ENCODE assay signal across 16 cellular contexts in the genomic region with DNA sequence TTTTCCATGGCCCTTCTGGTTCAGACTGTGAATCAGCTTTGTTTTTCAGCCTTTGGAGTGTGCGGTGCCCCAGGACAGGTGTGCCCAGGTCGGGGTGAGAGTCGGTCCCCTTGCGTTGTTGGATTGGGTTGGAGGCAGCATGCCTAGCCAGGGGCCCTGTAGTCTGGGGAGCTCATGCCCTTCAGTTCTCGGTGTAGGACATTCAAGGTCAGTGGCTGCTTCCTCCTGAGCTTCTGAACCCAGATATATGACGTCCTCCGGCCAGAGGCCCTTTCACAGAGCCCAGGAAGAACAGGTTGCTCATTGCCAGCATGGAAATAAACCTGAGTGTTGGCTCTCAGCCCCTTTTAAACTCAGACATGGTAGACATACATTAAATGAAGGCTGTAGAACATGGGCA. TPM values are rescaled to one million over a fixed set of nuclear protein-coding genes. Genes with fewer than 3 reads are reported as not detected.
DNase-seq lines count a peak whose midpoint lies in the region; ATAC-seq and TF ChIP-seq lines count a peak whose summit lies in the region.
"Had no signal": no experiment of that assay in that cellular context is flagged by ENCODE, and none has a peak within 500 bp of the region (broad histone marks: within the 10 kb centered on the region; RNA-seq: fewer than 3 reads in every experiment).

No MANE protein-coding gene starts in this region.

- 88% methylated on average over 7 of the region's 7 CpGs for WGBS in mammary epithelial cell (ENCODE audit: low coverage, missing lambda C conversion rate)

- H3K9me3 ChIP-seq in Loucy (ENCODE audit: insufficient read depth, low read depth, low read length) (peaks cover 9% of the 10 kb centered on the region), cardiac muscle cell (ENCODE audit: low read depth) (no peaks in the 10 kb centered on the region), right atrium auricular region (no peaks in the 10 kb centered on the region), gastrocnemius medialis (no peaks in the 10 kb centered on the region), mammary epithelial cell (replicated peaks; ENCODE audit: insufficient read depth, low read length) (no peaks in the 10 kb centered on the region)
- H3K9me3 ChIP-seq: BE2C, HAP-1 had no signal

- intact Hi-C loops in gastrocnemius medialis (cut with DNase I; ENCODE audit: low total_unique reads) (no loop called here), sciatic nerve (cut with DNase I) (no loop called here), mammary epithelial cell (cut with micrococcal nuclease) (no loop called here)

- H3K4me2 ChIP-seq in Loucy (ENCODE audit: low read depth, low read length, poor library complexity, severe bottlenecking) (peak overlapping the region; percentile 72), mammary epithelial cell (ENCODE audit: insufficient read depth, low read depth, low read length) (no peak overlapping the region)

- no peak overlapping the region for H3K4me3 Mint-ChIP-seq in activated CD4-positive, alpha-beta T cell treated with anti-CD3 and anti-CD28 coated beads, Interleukin-2, amount 10 ng/mL, durations not matched to agents 7 days and 5 days
- H3K4me3 Mint-ChIP-seq: CD4-positive, alpha-beta memory T cell had no signal

- H3K36me3 ChIP-seq in Loucy (ENCODE audit: insufficient read depth, low read length) (no peaks in the 10 kb centered on the region; the same call in 1 of the 2 replicates), cardiac muscle cell (no peaks in the 10 kb centered on the region), right atrium auricular region (peaks cover 8% of the 10 kb centered on the region), gastrocnemius medialis (no peaks in the 10 kb centered on the region), mammary epithelial cell (ENCODE audit: insufficient read depth, low read length) (no peaks in the 10 kb centered on the region)
- H3K36me3 ChIP-seq: BE2C, HAP-1 had no signal

- CTCF ChIA-PET in activated CD4-positive, alpha-beta T cell treated with anti-CD3 and anti-CD28 coated beads, Interleukin-2, amount 10 ng/mL, durations not matched to agents 7 days and 5 days (lab: Charles Lee), result interaction anchor here (1.7 kb wide), 1 partner anchor 8 kb away, joined by 4 read pairs; no protein-coding TSS in a partner anchor
- CTCF ChIA-PET in mammary epithelial cell (lab: Charles Lee; ENCODE audit: low non-redundant PET), result no interaction called here

- dilution Hi-C loops in mammary epithelial cell (cut with HindIII; ENCODE audit: low sequenced_read_pairs), result no loop called here

- in situ Hi-C loops in gastrocnemius medialis (cut with MboI; ENCODE audit: low sequenced_read_pairs in 4 of 4), result no loop called here
- in situ Hi-C loops in mammary epithelial cell (cut with MboI; ENCODE audit: low sequenced_read_pairs in 2 of 2), result no loop called here

- POLR2A ChIA-PET in activated CD4-positive, alpha-beta T cell treated with anti-CD3 and anti-CD28 coated beads, Interleukin-2, amount 10 ng/mL, durations not matched to agents 7 days and 5 days (lab: Charles Lee), result no interaction called here

- H3K9me3 Mint-ChIP-seq in activated CD4-positive, alpha-beta T cell treated with anti-CD3 and anti-CD28 coated beads, Interleukin-2, amount 10 ng/mL, durations not matched to agents 7 days and 5 days, result no peaks in the 10 kb centered on the region
- H3K9me3 Mint-ChIP-seq: CD4-positive, alpha-beta memory T cell had no signal

- no peaks in the 10 kb centered on the region for H4K20me1 ChIP-seq in Loucy (ENCODE audit: insufficient read depth, low read length, poor library complexity, severe bottlenecking)
- H4K20me1 ChIP-seq in mammary epithelial cell (ENCODE audit: insufficient read depth, low read length), result no peaks in the 10 kb centered on the region

- peaks cover 60% of the 10 kb centered on the region for H3K4me1 ChIP-seq in Loucy (ENCODE audit: insufficient read depth, low read length, poor library complexity, severe bottlenecking)
- H3K4me1 ChIP-seq in cardiac muscle cell (ENCODE audit: low read depth), result peaks cover 51% of the 10 kb centered on the region
- H3K4me1 ChIP-seq in right atrium auricular region, result peaks cover 0 to 9% of the 10 kb centered on the region in 2 donors
- peaks cover 53 to 61% of the 10 kb centered on the region in 2 donors for H3K4me1 ChIP-seq in gastrocnemius medialis
- H3K4me1 ChIP-seq in mammary epithelial cell (ENCODE audit: insufficient read depth, low read length), result peaks cover 10% of the 10 kb centered on the region
- H3K4me1 ChIP-seq: BE2C had no signal

- H3K27ac ChIP-seq in cardiac muscle cell (peak overlapping the region; percentile 91), right atrium auricular region (peak overlapping the region; percentile 83 to 92), gastrocnemius medialis (peak overlapping the region; percentile 90 to 94 (median 94)), mammary epithelial cell (ENCODE audit: insufficient read depth, low read depth, low read length) (no peak overlapping the region)
- H3K27ac ChIP-seq: C4-2B had no signal

- H2AFZ ChIP-seq in Loucy (ENCODE audit: low read length), result no peak overlapping the region
- no peak overlapping the region for H2AFZ ChIP-seq in mammary epithelial cell (ENCODE audit: low read depth, low read length)

- no peak for TF ChIP-seq CTCF in Loucy (conservative IDR thresholded peaks at IDR 0.05; ENCODE audit: low read length)
- no peak for TF ChIP-seq CTCF in cardiac muscle cell (IDR thresholded peaks at IDR 0.05; ENCODE audit: low read depth, low read length)
- TF ChIP-seq CTCF in right atrium auricular region (IDR thresholded peaks at IDR 0.05), result no peak
- TF ChIP-seq CTCF in gastrocnemius medialis (IDR thresholded peaks at IDR 0.05 in 4 of 5, conservative IDR thresholded peaks at IDR 0.05 in 1 of 5), result no peak
- no peak for TF ChIP-seq CTCF in mammary epithelial cell (conservative IDR thresholded peaks at IDR 0.05 in 1 of 2, IDR thresholded peaks at IDR 0.05 in 1 of 2; ENCODE audit: extremely low read depth in 1 of 2, insufficient read depth in 1 of 2, low read depth in 1 of 2, low read length in 2 of 2)

- H3K27me3 ChIP-seq in Loucy (ENCODE audit: insufficient read depth, low read length, poor library complexity, severe bottlenecking) (no peaks in the 10 kb centered on the region), cardiac muscle cell (no peaks in the 10 kb centered on the region), right atrium auricular region (no peaks in the 10 kb centered on the region), gastrocnemius medialis (no peaks in the 10 kb centered on the region), mammary epithelial cell (ENCODE audit: insufficient read depth, low read length) (no peaks in the 10 kb centered on the region)
- H3K27me3 ChIP-seq: BE2C had no signal

- H3K9me2 ChIP-seq in Loucy (replicated peaks; ENCODE audit: low read depth, low read length), result no peaks in the 10 kb centered on the region

- no peaks in the 10 kb centered on the region for H3K36me3 Mint-ChIP-seq in activated CD4-positive, alpha-beta T cell treated with anti-CD3 and anti-CD28 coated beads, Interleukin-2, amount 10 ng/mL, durations not matched to agents 7 days and 5 days (ENCODE audit: low read depth)
- H3K36me3 Mint-ChIP-seq: CD4-positive, alpha-beta memory T cell had no signal

- H3K4me3 ChIP-seq in Loucy (ENCODE audit: low read length, poor library complexity, severe bottlenecking) (peak overlapping the region; percentile 52), cardiac muscle cell (peak overlapping the region; percentile 47), right atrium auricular region (peak overlapping the region; percentile 48 to 52), gastrocnemius medialis (peak overlapping the region in 1 of 4 donors; percentile 42), mammary epithelial cell (replicated peaks in 1 of 3; ENCODE audit: insufficient read depth in 1 of 3, low read depth in 2 of 3, low read length in 3 of 3) (no peak overlapping the region)
- H3K4me3 ChIP-seq: HAP-1 had no signal

- ATAC-seq in gastrocnemius medialis, result no peak
- no peak for ATAC-seq in sciatic nerve

- DNase-seq in cardiac muscle cell (ENCODE audit: low read depth in 1 of 2, low spot score in 1 of 2) (no peak), right atrium auricular region (ENCODE audit: low spot score) (no peak), gastrocnemius medialis (no peak), sciatic nerve (ENCODE audit: low spot score) (no peak), mammary epithelial cell (no peak)
- no peak for DNase-seq in activated CD4-positive, alpha-beta T cell treated with anti-CD3 and anti-CD28 coated beads, Interleukin-2, amount 10 ng/mL, durations not matched to agents 7 days and 5 days
- no peak for DNase-seq in activated CD4-positive, alpha-beta T cell treated with anti-CD3 and anti-CD28 coated beads, Interleukin-2, amount 50 U/mL, for 1 hour
- DNase-seq: BE2C; CD4-positive, alpha-beta memory T cell; DMS79 treated with DMSO at 0.1 percent for 48 hours; EL had no signal

- H3K27ac Mint-ChIP-seq in activated CD4-positive, alpha-beta T cell treated with anti-CD3 and anti-CD28 coated beads, Interleukin-2, amount 10 ng/mL, durations not matched to agents 7 days and 5 days, result no peak overlapping the region
- H3K27ac Mint-ChIP-seq: CD4-positive, alpha-beta memory T cell had no signal

- H3K9ac ChIP-seq in Loucy (ENCODE audit: low read depth, low read length, poor library complexity, severe bottlenecking) (peak overlapping the region; percentile 75), mammary epithelial cell (ENCODE audit: insufficient read depth, low read length) (no peak overlapping the region)

- H3K4me1 Mint-ChIP-seq in activated CD4-positive, alpha-beta T cell treated with anti-CD3 and anti-CD28 coated beads, Interleukin-2, amount 10 ng/mL, durations not matched to agents 7 days and 5 days, result no peaks in the 10 kb centered on the region
- H3K4me1 Mint-ChIP-seq: CD4-positive, alpha-beta memory T cell had no signal

- H3K79me2 ChIP-seq in Loucy (ENCODE audit: insufficient read depth, low read length), result no peaks in the 10 kb centered on the region
- no peaks in the 10 kb centered on the region for H3K79me2 ChIP-seq in mammary epithelial cell (ENCODE audit: insufficient read depth, low read length)

- BruUV-seq in mammary epithelial cell (replicated peaks; lab: Mats Ljungman, UMichigan), result no TSS peak

- no peak for TF ChIP-seq POLR2A in gastrocnemius medialis (IDR thresholded peaks at IDR 0.05)

- peaks cover 14% of the 10 kb centered on the region for H3K27me3 Mint-ChIP-seq in activated CD4-positive, alpha-beta T cell treated with anti-CD3 and anti-CD28 coated beads, Interleukin-2, amount 10 ng/mL, durations not matched to agents 7 days and 5 days

- H3F3A ChIP-seq in Loucy (ENCODE audit: low read depth), result peaks cover 30% of the 10 kb centered on the region

RNA-seq across cellular contexts. Expression of gene CSRP3, which starts 2.7 kb away (rescaled TPM):
- total RNA-seq in cardiac muscle cell (337 and 592 TPM in 2 replicates), right atrium auricular region (1,000 to 10,000 TPM; 1,021 to 1,621 TPM), gastrocnemius medialis (100 to 1,000 TPM in 2 of 4 donors, 10 to 100 TPM in 1, 1 to 10 TPM in 1; 2.2 to 300 (median 89.5) TPM), sciatic nerve (not detected), mammary epithelial cell (not detected)
- polyA plus RNA-seq in cardiac muscle cell (606 and 869 TPM in 2 replicates), mammary epithelial cell (not detected)
- not detected for total RNA-seq in activated CD4-positive, alpha-beta T cell treated with anti-CD3 and anti-CD28 coated beads, Interleukin-2, amount 10 ng/mL, durations not matched to agents 7 days and 5 days
- polyA minus RNA-seq in mammary epithelial cell, result not detected
- total RNA-seq: CD4-positive, alpha-beta memory T cell; H1; HT1080 had no signal
- polyA plus RNA-seq: CD4-positive, alpha-beta memory T cell; H1 had no signal

RNA-seq across cellular contexts. Expression of gene E2F8, which starts 41.7 kb away (rescaled TPM):
- total RNA-seq in cardiac muscle cell (5.2 and 11.2 TPM in 2 replicates), right atrium auricular region (1 to 10 TPM; 1.7 to 2.2 TPM), gastrocnemius medialis (under 1 TPM in 3 of 4 donors, not detected in 1; 0.39 to 0.80 (median 0.78) TPM), sciatic nerve (0.13 TPM), mammary epithelial cell (1 to 10 TPM in 1 of 2 donors, under 1 TPM in 1; 0.17 to 3.4 TPM)
- polyA plus RNA-seq in cardiac muscle cell (5.8 and 9.6 TPM in 2 replicates), mammary epithelial cell (3.1 TPM)
- 10 to 100 TPM; 53.3 to 59.7 TPM for total RNA-seq in activated CD4-positive, alpha-beta T cell treated with anti-CD3 and anti-CD28 coated beads, Interleukin-2, amount 10 ng/mL, durations not matched to agents 7 days and 5 days
- not detected for polyA minus RNA-seq in mammary epithelial cell
- total RNA-seq: CD4-positive, alpha-beta memory T cell had no signal
- polyA plus RNA-seq: CD4-positive, alpha-beta memory T cell had no signal

Comparison
In these comparisons a context has a peak if more than half of its experiments do, and no peak if none do; other contexts are left out.
1. H3K4me3 ChIP-seq: peak in Loucy (single experiment), cardiac muscle cell (single experiment) and right atrium auricular region (2 of 2); none in mammary epithelial cell (0 of 3).